Comparison of ENCODE assay signal across 13 cellular contexts in the genomic region with DNA sequence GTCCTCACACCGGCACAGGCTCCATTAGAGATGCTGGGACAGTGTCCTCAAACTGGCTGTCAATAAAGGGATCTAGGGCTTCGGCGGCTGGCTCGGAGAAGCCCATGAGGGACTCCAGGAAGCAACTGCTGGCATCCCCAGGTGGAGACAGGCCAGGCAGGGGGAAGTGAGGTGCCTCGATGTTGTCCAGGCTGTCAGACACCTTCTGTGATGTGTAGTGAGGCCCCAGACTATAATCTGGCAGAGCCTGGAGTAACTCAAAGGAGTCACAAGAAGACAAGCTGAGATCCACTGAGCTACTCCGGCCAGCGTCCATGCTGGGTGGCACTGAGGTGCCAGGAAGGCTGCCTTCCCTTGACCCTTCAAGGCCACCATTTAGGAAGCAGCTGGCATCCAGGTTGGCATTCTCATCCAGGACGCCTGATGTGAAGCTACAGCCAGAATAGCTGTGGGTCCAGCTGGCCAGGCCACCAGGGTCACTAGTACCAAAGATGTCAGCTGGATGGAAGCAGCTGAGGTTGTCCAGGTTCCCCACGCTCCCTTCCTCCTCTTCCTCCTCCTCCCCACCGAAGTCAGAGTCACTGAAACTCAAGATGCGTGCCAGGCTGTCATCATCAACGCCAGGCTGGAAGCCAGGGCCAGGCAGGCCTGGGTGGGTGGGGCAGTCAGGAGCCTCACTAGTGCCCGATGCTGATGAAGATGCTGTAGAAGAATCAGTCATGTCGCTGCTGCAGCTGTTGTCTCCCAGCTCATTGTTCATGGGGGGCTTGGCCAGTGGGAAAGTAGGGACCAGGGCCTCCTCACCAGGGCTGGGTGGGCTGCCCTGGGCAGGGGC. TPM values are rescaled to one million over a fixed set of nuclear protein-coding genes. Genes with fewer than 3 reads are reported as not detected.
DNase-seq lines count a peak whose midpoint lies in the region; ATAC-seq and TF ChIP-seq lines count a peak whose summit lies in the region.
"Had no signal": no experiment of that assay in that cellular context is flagged by ENCODE, and none has a peak within 500 bp of the region (broad histone marks: within the 10 kb centered on the region; RNA-seq: fewer than 3 reads in every experiment).

No MANE protein-coding gene starts in this region.

- ATAC-seq in omental fat pad (ENCODE audit: low FRiP score) = no peak

- TF ChIP-seq EP300 in suprapubic skin (IDR thresholded peaks at IDR 0.05) = no peak

- DNase-seq in activated naive CD4-positive, alpha-beta T cell treated with Interleukin-2 at 50 U/mL for 16 hours = no peak
- DNase-seq in adrenal gland (peak in 4 of 7 donors; percentile 49 to 65 (median 49)), suprapubic skin (ENCODE audit: low spot score in 2 of 2) (no peak), omental fat pad (ENCODE audit: low spot score) (no peak), caudate nucleus (lab: John Stamatoyannopoulos, UW) (no peak)
- no peak for DNase-seq in stimulated activated naive CD4-positive, alpha-beta T cell treated with Interleukin-2 at 50 U/mL for 16 hours (lab: John Stamatoyannopoulos, UW)
- DNase-seq: activated CD4-positive, alpha-beta T cell treated with anti-CD3 and anti-CD28 coated beads, Interleukin-2, amount 50 U/mL, for 48 hours; NCI-H1694; NCI-H526; uterus had no signal

- no peak for TF ChIP-seq CTCF in adrenal gland (IDR thresholded peaks at IDR 0.05)
- TF ChIP-seq CTCF in suprapubic skin (IDR thresholded peaks at IDR 0.05) = no peak
- TF ChIP-seq CTCF in omental fat pad (IDR thresholded peaks at IDR 0.05) = no peak

- intact Hi-C loops in adrenal gland (cut with DNase I) = no loop called here

- H3K4me3 Mint-ChIP-seq in activated naive CD4-positive, alpha-beta T cell treated with anti-CD3 and anti-CD28 coated beads, Interleukin-2, amount 50 U/mL, for 24 hours = no peak overlapping the region

- peak overlapping the region; percentile 56 for H3K9ac ChIP-seq in mucosa of stomach (ENCODE audit: low read length)

- H3K27me3 ChIP-seq in adrenal gland (no peaks in the 10 kb centered on the region), mucosa of stomach (ENCODE audit: control insufficient read depth, insufficient read depth, low read length) (no peaks in the 10 kb centered on the region), suprapubic skin (no peaks in the 10 kb centered on the region)
- H3K27me3 ChIP-seq: dorsolateral prefrontal cortex, uterus had no signal

- no peaks in the 10 kb centered on the region for H3K9me3 ChIP-seq in adrenal gland (replicated peaks in 1 of 3)
- no peaks in the 10 kb centered on the region for H3K9me3 ChIP-seq in mucosa of stomach (ENCODE audit: control insufficient read depth, low read length)
- H3K9me3 ChIP-seq in suprapubic skin = no peaks in the 10 kb centered on the region
- H3K9me3 ChIP-seq: uterus had no signal

- H3K36me3 ChIP-seq in adrenal gland (replicated peaks in 1 of 2) (peaks cover 0 to 46% of the 10 kb centered on the region in 2 donors), mucosa of stomach (ENCODE audit: control insufficient read depth, insufficient read depth, low read length) (peaks cover 32% of the 10 kb centered on the region), suprapubic skin (peaks cover 43% of the 10 kb centered on the region)
- H3K36me3 ChIP-seq: uterus had no signal

- H3K27ac ChIP-seq in adrenal gland = peak overlapping the region in 2 of 5 donors; percentile 78 to 85
- peak overlapping the region; percentile 5 for H3K27ac ChIP-seq in suprapubic skin
- H3K27ac ChIP-seq in caudate nucleus (ENCODE audit: low read depth, low read length) = no peak overlapping the region

- TF ChIP-seq POLR2A in adrenal gland (IDR thresholded peaks at IDR 0.05) = no peak
- TF ChIP-seq POLR2A in suprapubic skin (IDR thresholded peaks at IDR 0.05) = no peak

- H3K4me3 ChIP-seq in adrenal gland (no peak overlapping the region), mucosa of stomach (ENCODE audit: low read length) (no peak overlapping the region), suprapubic skin (no peak overlapping the region)
- H3K4me3 ChIP-seq: dorsolateral prefrontal cortex, uterus had no signal

- WGBS in adrenal gland, 4 donors = 58 to 69% (median 62%) methylated on average over 10 to 14 of the region's 14 CpGs
- 58% methylated on average over 12 of the region's 14 CpGs for WGBS in suprapubic skin

- H3K9me3 Mint-ChIP-seq in activated naive CD4-positive, alpha-beta T cell treated with anti-CD3 and anti-CD28 coated beads, Interleukin-2, amount 50 U/mL, for 24 hours = no peaks in the 10 kb centered on the region

- H3K4me1 ChIP-seq in adrenal gland (replicated peaks in 1 of 2) (peaks cover 47 to 59% of the 10 kb centered on the region in 2 donors), mucosa of stomach (ENCODE audit: control insufficient read depth, insufficient read depth, low read length) (peaks cover 68% of the 10 kb centered on the region), suprapubic skin (peaks cover 98% of the 10 kb centered on the region)

- H3K27ac Mint-ChIP-seq in activated naive CD4-positive, alpha-beta T cell treated with anti-CD3 and anti-CD28 coated beads, Interleukin-2, amount 50 U/mL, for 24 hours = peak overlapping the region; percentile 12

- peaks cover 50% of the 10 kb centered on the region for H3K4me1 Mint-ChIP-seq in activated naive CD4-positive, alpha-beta T cell treated with anti-CD3 and anti-CD28 coated beads, Interleukin-2, amount 50 U/mL, for 24 hours

- no peaks in the 10 kb centered on the region for H3K27me3 Mint-ChIP-seq in activated naive CD4-positive, alpha-beta T cell treated with anti-CD3 and anti-CD28 coated beads, Interleukin-2, amount 50 U/mL, for 24 hours

- peaks cover 26% of the 10 kb centered on the region for H3K36me3 Mint-ChIP-seq in activated naive CD4-positive, alpha-beta T cell treated with anti-CD3 and anti-CD28 coated beads, Interleukin-2, amount 50 U/mL, for 24 hours

RNA-seq across cellular contexts. Expression of gene CSRNP1, which starts 10.1 kb away (rescaled TPM):
- total RNA-seq in adrenal gland (10 to 100 TPM; 21.9 to 62.2 (median 30.1) TPM), suprapubic skin (100 to 1,000 TPM in 2 of 4 donors, 10 to 100 TPM in 2; 69.1 to 234 (median 156) TPM), omental fat pad (100 to 1,000 TPM in 2 of 4 donors, 10 to 100 TPM in 2; 52.0 to 321 (median 90.8) TPM)
- polyA plus RNA-seq in adrenal gland = 10 to 100 TPM in 2 of 3 donors, 1 to 10 TPM in 1; 9.9 to 32.7 (median 16.2) TPM

RNA-seq across cellular contexts. Expression of gene TTC21A, which starts 35.8 kb away (rescaled TPM):
- total RNA-seq in adrenal gland (10 to 100 TPM in 2 of 8 donors, 1 to 10 TPM in 6; 1.2 to 12.1 (median 5.8) TPM), suprapubic skin (10 to 100 TPM in 1 of 4 donors, 1 to 10 TPM in 3; 1.2 to 11.0 (median 4.7) TPM), omental fat pad (1 to 10 TPM; 2.6 to 9.9 (median 2.9) TPM)
- polyA plus RNA-seq in adrenal gland = 10 to 100 TPM in 2 of 3 donors, 1 to 10 TPM in 1; 1.7 to 35.7 (median 14.6) TPM

RNA-seq across cellular contexts. Expression of gene GORASP1, which starts 35.8 kb away (rescaled TPM):
- total RNA-seq in adrenal gland (10 to 100 TPM; 24.3 to 66.2 (median 54.4) TPM), suprapubic skin (100 to 1,000 TPM in 1 of 4 donors, 10 to 100 TPM in 3; 51.3 to 101 (median 73.8) TPM), omental fat pad (10 to 100 TPM; 38.7 to 56.4 (median 51.0) TPM)
- polyA plus RNA-seq in adrenal gland = 10 to 100 TPM; 30.5 to 49.1 (median 35.1) TPM

RNA-seq across cellular contexts. Expression of gene XIRP1, which starts 49.1 kb away (rescaled TPM):
- total RNA-seq in adrenal gland (under 1 TPM in 3 of 8 donors, not detected in 5; 0.10 to 0.28 (median 0.13) TPM), suprapubic skin (not detected), omental fat pad (1 to 10 TPM in 1 of 4 donors, under 1 TPM in 1, not detected in 2; 0.65 to 2.0 TPM)
- under 1 TPM in 2 of 3 donors, not detected in 1; 0.40 to 0.48 TPM for polyA plus RNA-seq in adrenal gland

Comparison
In these comparisons a context has a peak if more than half of its experiments do, and no peak if none do; other contexts are left out.
1. DNase-seq: peak in adrenal gland (4 of 7); none in activated naive CD4-positive, alpha-beta T cell treated with Interleukin-2 at 50 U/mL for 16 hours (single experiment), suprapubic skin (0 of 2), stimulated activated naive CD4-positive, alpha-beta T cell treated with Interleukin-2 at 50 U/mL for 16 hours (single experiment), omental fat pad (single experiment) and caudate nucleus (0 of 61).